16 cellular contexts compared by ENCODE assay signal in the genomic region with DNA sequence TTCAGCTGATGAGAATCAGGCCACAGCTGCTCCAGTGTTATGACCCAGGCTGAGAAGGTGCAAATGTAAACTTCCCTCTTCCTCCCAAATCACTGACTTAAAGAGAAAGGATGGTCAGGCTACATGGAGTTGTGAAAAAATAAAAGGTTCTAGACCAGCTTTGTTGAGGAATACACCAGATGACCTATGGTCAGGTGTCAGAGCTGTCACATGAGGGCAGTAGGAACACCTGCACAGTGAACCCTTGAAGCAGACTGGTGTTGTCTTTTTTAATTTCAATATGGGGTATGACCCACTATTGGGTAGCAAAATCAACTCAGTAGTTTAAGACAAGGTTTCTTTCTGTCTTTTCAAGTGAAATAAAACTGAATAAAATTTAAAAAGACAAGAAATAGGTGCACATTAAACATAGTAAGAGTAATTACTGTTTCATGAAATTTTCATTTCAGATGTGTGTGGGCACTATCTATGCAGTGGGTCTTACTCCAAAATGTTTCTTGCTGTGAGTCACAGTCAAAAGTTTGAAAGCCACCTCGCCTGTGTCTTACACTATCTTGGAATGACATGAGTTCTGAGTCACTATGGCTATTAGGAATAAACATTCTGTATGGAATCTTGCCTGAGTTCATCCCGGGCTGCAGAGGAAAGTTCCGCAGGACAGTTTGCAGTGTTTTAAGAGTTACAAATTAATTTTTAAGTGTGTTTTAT.
DNase-seq lines count a peak whose midpoint lies in the region; TF ChIP-seq lines count a peak whose summit lies in the region.
"Had no signal": no experiment of that assay in that cellular context is flagged by ENCODE, and none has a peak within 500 bp of the region (broad histone marks: within the 10 kb centered on the region; RNA-seq: fewer than 3 reads in every experiment).

No MANE protein-coding gene starts in this region.

- H3K4me3 ChIP-seq in SK-N-SH (ENCODE audit: low read depth in 2 of 2, low read length in 1 of 2): no peak overlapping the region
- no peak overlapping the region for H3K4me3 ChIP-seq in fibroblast of pulmonary artery (replicated peaks; ENCODE audit: low read depth, low read length)
- no peak overlapping the region for H3K4me3 ChIP-seq in skeletal muscle satellite cell (ENCODE audit: low read length)
- H3K4me3 ChIP-seq in thyroid gland (replicated peaks in 1 of 3): no peak overlapping the region
- H3K4me3 ChIP-seq: coronary artery had no signal

- peaks cover 6% of the 10 kb centered on the region; the same call in 1 of the 2 replicates for H3K79me2 ChIP-seq in SK-N-SH (ENCODE audit: insufficient read depth)

- H3K9me3 ChIP-seq in SK-N-SH (no peaks in the 10 kb centered on the region), skeletal muscle satellite cell (replicated peaks; ENCODE audit: low read length) (no peaks in the 10 kb centered on the region), thyroid gland (no peaks in the 10 kb centered on the region)

- no peaks in the 10 kb centered on the region for H4K20me1 ChIP-seq in SK-N-SH (ENCODE audit: insufficient read depth)

- H3K36me3 ChIP-seq in SK-N-SH (replicated peaks in 1 of 2; ENCODE audit: control insufficient read depth in 1 of 2, insufficient read depth in 2 of 2, low read length in 1 of 2) (peaks cover 3 to 13% of the 10 kb centered on the region in 2 experiments), skeletal muscle satellite cell (ENCODE audit: insufficient read depth, low read length) (peaks cover 9% of the 10 kb centered on the region), thyroid gland (no peaks in the 10 kb centered on the region)

- TF ChIP-seq POLR2A in thyroid gland (IDR thresholded peaks at IDR 0.05): no peak

- peaks cover 9% of the 10 kb centered on the region for H3F3A ChIP-seq in SK-N-SH (replicated peaks; ENCODE audit: insufficient read depth)

- TF ChIP-seq EP300 in SK-N-SH (IDR thresholded peaks at IDR 0.05; ENCODE audit: borderline replicate concordance in 1 of 2, low read depth in 1 of 2, low read length in 1 of 2): no peak

- POLR2A ChIA-PET in SK-N-SH (lab: Yijun Ruan, JAX): no interaction called here

- 45% methylated on average over 3 of the region's 3 CpGs for WGBS in SK-N-SH (ENCODE audit: low lambda C conversion rate)
- WGBS in thyroid gland, 2 donors: 73 to 84% methylated on average over 3 of the region's 3 CpGs

- DNase-seq in GM03348 (ENCODE audit: low spot score) (peak; percentile 65), SK-N-SH (no peak), fibroblast of pulmonary artery (ENCODE audit: low read depth) (peak; percentile 68), mesenteric fat pad (ENCODE audit: low spot score) (no peak), NCI-H524 (lab: John Stamatoyannopoulos, UW) (no peak), thyroid gland (no peak)
- DNase-seq: activated CD4-positive, alpha-beta T cell treated with anti-CD3 and anti-CD28 coated beads, Interleukin-2, amount 10 ng/mL, durations not matched to agents 7 days and 5 days; activated effector memory CD4-positive, alpha-beta T cell treated with anti-CD3 and anti-CD28 coated beads, Interleukin-2, amount 50 U/mL, for 16 hours; DMS 273 treated with DMSO at 0.1 percent for 48 hours; left ventricle myocardium superior; NCI-H2081; stimulated activated CD4-positive, alpha-beta T cell treated with anti-CD3 and anti-CD28 coated beads, Interleukin-4, amount 100 ng/mL, for 1 hour; stimulated activated naive CD8-positive, alpha-beta T cell treated with anti-CD3 and anti-CD28 coated beads, Interleukin-15, amount 100 ng/mL, for 72 hours had no signal

- no peak for TF ChIP-seq RAD21 in SK-N-SH (IDR thresholded peaks at IDR 0.05; ENCODE audit: low read length)

- no peaks in the 10 kb centered on the region for H3K27me3 ChIP-seq in SK-N-SH (ENCODE audit: insufficient read depth)
- no peaks in the 10 kb centered on the region for H3K27me3 ChIP-seq in skeletal muscle satellite cell (ENCODE audit: control insufficient read depth, insufficient read depth, low read length)
- H3K27me3 ChIP-seq in thyroid gland: no peaks in the 10 kb centered on the region

- CTCF ChIA-PET in SK-N-SH (lab: Yijun Ruan, JAX): interaction anchor here (1.5 kb wide), 1 partner anchor 10 kb away, joined by 4 read pairs; no protein-coding TSS in a partner anchor

- H3K27ac ChIP-seq in SK-N-SH (ENCODE audit: low read depth in 2 of 2, low read length in 1 of 2) (peak overlapping the region in 1 of 2 experiments; percentile 49; a peak in 2 of 4 replicates), thyroid gland (peak overlapping the region in 1 of 3 donors; percentile 22)
- H3K27ac ChIP-seq: KMS-11 had no signal

- no peak overlapping the region for H2AFZ ChIP-seq in SK-N-SH (ENCODE audit: low read depth)

- no peak overlapping the region for H3K4me2 ChIP-seq in SK-N-SH
- peak overlapping the region; percentile 17 for H3K4me2 ChIP-seq in skeletal muscle satellite cell (ENCODE audit: low read length)
- H3K4me2 ChIP-seq: KMS-11 had no signal

- H3K4me1 ChIP-seq in SK-N-SH (ENCODE audit: control insufficient read depth in 1 of 2, insufficient read depth in 2 of 2, low read depth in 1 of 2, low read length in 1 of 2): peaks cover 0 to 3% of the 10 kb centered on the region in 2 experiments; a peak in 1 of 4 replicates
- peaks cover 29% of the 10 kb centered on the region for H3K4me1 ChIP-seq in skeletal muscle satellite cell (ENCODE audit: control insufficient read depth, insufficient read depth, low read length)
- peaks cover 43 to 44% of the 10 kb centered on the region in 2 donors for H3K4me1 ChIP-seq in thyroid gland

- H3K9me2 ChIP-seq in SK-N-SH: no peaks in the 10 kb centered on the region

- no peak for TF ChIP-seq CTCF in SK-N-SH (IDR thresholded peaks at IDR 0.05)
- no peak for TF ChIP-seq CTCF in fibroblast of pulmonary artery (IDR thresholded peaks at IDR 0.05; ENCODE audit: low read length, missing control alignments)
- no peak for TF ChIP-seq CTCF in thyroid gland (IDR thresholded peaks at IDR 0.05)

- intact Hi-C loops in thyroid gland (cut with DNase I): no loop called here

- H3K9ac ChIP-seq in SK-N-SH (no peak overlapping the region), skeletal muscle satellite cell (ENCODE audit: low read depth, low read length) (no peak overlapping the region)
- H3K9ac ChIP-seq: KMS-11 had no signal

TF ChIP-seq in SK-N-SH, 30 proteins besides CTCF, POLR2A, EP300 and RAD21:
- TF ChIP-seq FOSL2 (IDR thresholded peaks at IDR 0.05; ENCODE audit: borderline replicate concordance, low read depth): peak; percentile 45; the same call in 1 of the 2 replicates
- 0 out of 2 replicates have a peak, but pooled peaks have one; percentile 28 for TF ChIP-seq JUND (IDR thresholded peaks at IDR 0.05)
- TF ChIP-seq GABPA (IDR thresholded peaks at IDR 0.05; ENCODE audit: low read depth): no peak

Comparison
In these comparisons a context has a peak if more than half of its experiments do, and no peak if none do; other contexts are left out.
1. DNase-seq: peak in GM03348 (single experiment) and fibroblast of pulmonary artery (single experiment); none in SK-N-SH (single experiment), mesenteric fat pad (single experiment), NCI-H524 (0 of 2) and thyroid gland (0 of 2).